24 cellular contexts compared by ENCODE assay signal in genomic region chr11:100647861-100648260, GRCh38. TPM values are rescaled to one million over a fixed set of nuclear protein-coding genes. Genes with fewer than 3 reads are reported as not detected.
"Had no signal": no experiment of that assay in that cellular context is flagged by ENCODE, and none has a peak within 500 bp of the region (broad histone marks: within the 10 kb centered on the region; RNA-seq: fewer than 3 reads in every experiment).

No MANE protein-coding gene starts in this region.

- H3K36me3 Mint-ChIP-seq: memory B cell had no signal

- H3K36me3 ChIP-seq: ascending aorta, brain microvascular endothelial cell, gastroesophageal sphincter, heart left ventricle, pancreas, suprapubic skin, tibial nerve had no signal

- H3K4me1 Mint-ChIP-seq: activated T-helper 17 cell treated with anti-CD3 and anti-CD28 coated beads, Interleukin-2, amount 50 U/mL, for 72 hours; stimulated activated naive CD8-positive, alpha-beta T cell treated with anti-CD3 and anti-CD28 coated beads, Interleukin-15, amount 100 ng/mL, for 72 hours had no signal

- H3K4me3 ChIP-seq: ascending aorta, gastroesophageal sphincter, heart left ventricle, pancreas, psoas muscle, suprapubic skin, tibial nerve had no signal

- DNase-seq: activated CD4-positive, alpha-beta T cell treated with anti-CD3 and anti-CD28 coated beads, Interleukin-2, amount 50 U/mL, for 4 hours; activated CD8-positive, alpha-beta memory T cell treated with anti-CD3 and anti-CD28 coated beads for 24 hours; activated CD8-positive, alpha-beta memory T cell treated with anti-CD3 and anti-CD28 coated beads, Interleukin-2, amount 50 U/mL, for 4 hours; activated T-cell treated with anti-CD3 and anti-CD28 coated beads, Interleukin-2, amount 50 U/mL, for 24 hours; brain microvascular endothelial cell; caudate nucleus; heart left ventricle; islet precursor cell; left cardiac atrium; pancreas; psoas muscle; right cardiac atrium; stimulated activated CD4-positive, alpha-beta T cell treated with anti-CD3 and anti-CD28 coated beads, Interleukin-12 subunit alpha, Interleukin-12 subunit beta, amount 100 ng/mL, for 4 hours; stimulated activated naive CD8-positive, alpha-beta T cell treated with anti-CD3 and anti-CD28 coated beads, Interleukin-15, amount 100 ng/mL, for 72 hours had no signal

- H3K27me3 Mint-ChIP-seq: activated T-cell treated with anti-CD3 and anti-CD28 coated beads, Interleukin-2, amount 50 U/mL, for 24 hours; activated T-helper 17 cell treated with anti-CD3 and anti-CD28 coated beads, Interleukin-2, amount 50 U/mL, for 72 hours had no signal

- H3K27ac ChIP-seq: ascending aorta, brain microvascular endothelial cell, epithelial cell of prostate, gastroesophageal sphincter, heart left ventricle, pancreas, psoas muscle, suprapubic skin, tibial nerve had no signal

- H3K9me3 ChIP-seq: ascending aorta, gastroesophageal sphincter, pancreas, psoas muscle, suprapubic skin had no signal

- H3K4me1 ChIP-seq: ascending aorta, heart left ventricle, pancreas, psoas muscle, suprapubic skin, tibial nerve had no signal

- ATAC-seq: activated naive CD4-positive, alpha-beta T cell treated with anti-CD3 and anti-CD28 coated beads, Interleukin-2, amount 50 U/mL, for 72 hours; activated T-helper 17 cell treated with anti-CD3 and anti-CD28 coated beads, Interleukin-2, amount 50 U/mL, for 72 hours; gastroesophageal sphincter; heart left ventricle; left cardiac atrium; natural killer cell treated with Interleukin-12 subunit alpha and Interleukin-12 subunit beta and Interleukin-15 and Interleukin-18, amount 100 ng/mL, for 72 hours; pancreas; psoas muscle; right cardiac atrium; stimulated activated naive CD8-positive, alpha-beta T cell treated with anti-CD3 and anti-CD28 coated beads, Interleukin-15, amount 100 ng/mL, for 72 hours had no signal

- H3K27ac Mint-ChIP-seq: activated naive CD4-positive, alpha-beta T cell treated with anti-CD3 and anti-CD28 coated beads, Interleukin-2, amount 50 U/mL, for 72 hours; activated T-cell treated with anti-CD3 and anti-CD28 coated beads, Interleukin-2, amount 50 U/mL, for 24 hours; activated T-helper 17 cell treated with anti-CD3 and anti-CD28 coated beads, Interleukin-2, amount 50 U/mL, for 72 hours; memory B cell; natural killer cell treated with Interleukin-12 subunit alpha and Interleukin-12 subunit beta and Interleukin-15 and Interleukin-18, amount 100 ng/mL, for 72 hours; T-helper 2 cell treated with Interferon-gamma antibody and Interleukin-4, amounts not matched to agents 5 μg/mL and 100 μg/mL, for 36 hours had no signal

- H3K27me3 ChIP-seq: ascending aorta, brain microvascular endothelial cell, gastroesophageal sphincter, heart left ventricle, pancreas, suprapubic skin, tibial nerve had no signal

- H3K4me3 Mint-ChIP-seq: activated T-cell treated with anti-CD3 and anti-CD28 coated beads, Interleukin-2, amount 50 U/mL, for 24 hours; activated T-helper 17 cell treated with anti-CD3 and anti-CD28 coated beads, Interleukin-2, amount 50 U/mL, for 72 hours; memory B cell; natural killer cell treated with Interleukin-12 subunit alpha and Interleukin-12 subunit beta and Interleukin-15 and Interleukin-18, amount 100 ng/mL, for 72 hours; stimulated activated naive CD8-positive, alpha-beta T cell treated with anti-CD3 and anti-CD28 coated beads, Interleukin-15, amount 100 ng/mL, for 72 hours; T-helper 2 cell treated with Interferon-gamma antibody and Interleukin-4, amounts not matched to agents 5 μg/mL and 100 μg/mL, for 36 hours had no signal

RNA-seq across cellular contexts. Expression of gene ARHGAP42, which starts 39.2 kb away (rescaled TPM):
- total RNA-seq: activated T-helper 17 cell treated with anti-CD3 and anti-CD28 coated beads, Interleukin-2, amount 50 U/mL, for 72 hours had no signal
